8 cellular contexts compared by ENCODE assay signal in genomic region chr2:127702395-127703009, GRCh38. TPM values are rescaled to one million over a fixed set of nuclear protein-coding genes. Genes with fewer than 3 reads are reported as not detected.
A peak's percentile ranks its signal among the peaks of the same experiment; 100 is the strongest.
DNase-seq lines count a peak whose midpoint lies in the region; ATAC-seq and TF ChIP-seq lines count a peak whose summit lies in the region.

No MANE protein-coding gene starts in this region.

- no peaks in the 10 kb centered on the region for H3K9me3 ChIP-seq in naive thymus-derived CD4-positive, alpha-beta T cell (ENCODE audit: control insufficient read depth in 2 of 3, low read length in 3 of 3)

- no peaks in the 10 kb centered on the region for H3K27me3 ChIP-seq in naive thymus-derived CD4-positive, alpha-beta T cell (ENCODE audit: control insufficient read depth in 2 of 2, insufficient read depth in 2 of 2, low read length in 2 of 2)

- H3K27ac ChIP-seq in coronary artery = peak overlapping the region; percentile 89 to 97
- H3K27ac ChIP-seq in naive thymus-derived CD4-positive, alpha-beta T cell (ENCODE audit: low read depth, low read length) = peak overlapping the region; percentile 83

- H3K4me3 ChIP-seq in AG10803 (ENCODE audit: low read length) (peak overlapping the region; percentile 86), LNCaP clone FGC (ENCODE audit: low read depth, low read length) (peak overlapping the region; percentile 68), coronary artery (peak overlapping the region; percentile 89)
- H3K4me3 ChIP-seq in naive thymus-derived CD4-positive, alpha-beta T cell (ENCODE audit: low read length) = peak overlapping the region; percentile 54

- peak overlapping the region; percentile 90 to 96 (median 95) for H3K27ac Mint-ChIP-seq in naive thymus-derived CD4-positive, alpha-beta T cell

- no peaks in the 10 kb centered on the region for H3K27me3 Mint-ChIP-seq in naive thymus-derived CD4-positive, alpha-beta T cell

- DNase-seq in AG10803 (ENCODE audit: low read depth) (no peak), LNCaP clone FGC (ENCODE audit: low read depth) (no peak), coronary artery (ENCODE audit: low spot score) (no peak), NCI-H2171 (lab: John Stamatoyannopoulos, UW) (no peak), NCI-H1417 (lab: John Stamatoyannopoulos, UW) (no peak), NCI-H1930 (lab: John Stamatoyannopoulos, UW) (no peak)
- no peak for DNase-seq in naive thymus-derived CD4-positive, alpha-beta T cell

- peaks cover 0 to 32% (median 18%) of the 10 kb centered on the region in 5 donors for H3K36me3 Mint-ChIP-seq in naive thymus-derived CD4-positive, alpha-beta T cell

- intact Hi-C loops in naive thymus-derived CD4-positive, alpha-beta T cell (cut with micrococcal nuclease) = loop anchor here (1.0 to 10.0 kb wide), 17 partner anchors 60 to 1048 kb away; partner anchors contain the start of genes GYPC (in 2 of the 2), POLR2D (in 2 of the 2), AMMECR1L (in 1 of the 2) and ERCC3 (in 1 of the 2)

- peaks cover 21 to 29% of the 10 kb centered on the region in 2 donors for H3K4me1 ChIP-seq in naive thymus-derived CD4-positive, alpha-beta T cell (ENCODE audit: control insufficient read depth in 2 of 2, insufficient read depth in 2 of 2, low read length in 2 of 2)

- H3K36me3 ChIP-seq in naive thymus-derived CD4-positive, alpha-beta T cell (ENCODE audit: control insufficient read depth in 2 of 3, insufficient read depth in 3 of 3, low read length in 3 of 3) = peaks cover 0 to 16% (median 3%) of the 10 kb centered on the region in 3 experiments

- no peak for ATAC-seq in naive thymus-derived CD4-positive, alpha-beta T cell
- no peak for ATAC-seq in GM19395 (IDR thresholded peaks at IDR 0.05; ENCODE audit: unreplicated experiment)

- TF ChIP-seq CTCF in AG10803 (conservative IDR thresholded peaks at IDR 0.05; ENCODE audit: low read length) (no peak), LNCaP clone FGC (IDR thresholded peaks at IDR 0.05; ENCODE audit: control insufficient read depth, extremely low read depth, insufficient read depth) (no peak), coronary artery (IDR thresholded peaks at IDR 0.05) (no peak)

- POLR2A ChIA-PET in naive thymus-derived CD4-positive, alpha-beta T cell (lab: Charles Lee) = interaction anchor here (0.6 to 3.1 kb wide), 32 partner anchors 8 to 622 kb away, joined by 3 to 17 read pairs (median 5); partner anchors contain the start of genes ERCC3, IWS1, UGGT1 and WDR33

- peaks cover 0 to 4% (median 0%) of the 10 kb centered on the region in 11 donors for H3K9me3 Mint-ChIP-seq in naive thymus-derived CD4-positive, alpha-beta T cell

- CTCF ChIA-PET in naive thymus-derived CD4-positive, alpha-beta T cell (lab: Charles Lee) = interaction anchor here (0.8 kb wide), 1 partner anchor 70 kb away, joined by 3 read pairs; no protein-coding TSS in a partner anchor

- H3K4me1 Mint-ChIP-seq in naive thymus-derived CD4-positive, alpha-beta T cell = peaks cover 23 to 57% (median 44%) of the 10 kb centered on the region in 7 donors

- peak overlapping the region; percentile 82 to 96 (median 90) for H3K4me3 Mint-ChIP-seq in naive thymus-derived CD4-positive, alpha-beta T cell

RNA-seq across cellular contexts. Expression of gene SFT2D3, which starts 1.2 kb away (rescaled TPM):
- 10 to 100 TPM in 2 of 5 experiments, 1 to 10 TPM in 3; 6.0 to 17.8 (median 8.9) TPM for total RNA-seq in naive thymus-derived CD4-positive, alpha-beta T cell
- polyA plus RNA-seq in naive thymus-derived CD4-positive, alpha-beta T cell = 1 to 10 TPM; 1.4 to 2.1 TPM

RNA-seq across cellular contexts. Expression of gene LIMS2, which starts 27.2 kb away (rescaled TPM):
- 10 to 100 TPM in 2 of 5 experiments, 1 to 10 TPM in 3; 5.3 to 13.7 (median 10.0) TPM for total RNA-seq in naive thymus-derived CD4-positive, alpha-beta T cell
- polyA plus RNA-seq in naive thymus-derived CD4-positive, alpha-beta T cell = 10 to 100 TPM; 17.0 to 27.0 TPM

RNA-seq across cellular contexts. Expression of gene GPR17, which starts 56.5 kb away (rescaled TPM):
- not detected for total RNA-seq in naive thymus-derived CD4-positive, alpha-beta T cell
- not detected for polyA plus RNA-seq in naive thymus-derived CD4-positive, alpha-beta T cell
